1 cellular context compared by ENCODE assay signal in the genomic region with DNA sequence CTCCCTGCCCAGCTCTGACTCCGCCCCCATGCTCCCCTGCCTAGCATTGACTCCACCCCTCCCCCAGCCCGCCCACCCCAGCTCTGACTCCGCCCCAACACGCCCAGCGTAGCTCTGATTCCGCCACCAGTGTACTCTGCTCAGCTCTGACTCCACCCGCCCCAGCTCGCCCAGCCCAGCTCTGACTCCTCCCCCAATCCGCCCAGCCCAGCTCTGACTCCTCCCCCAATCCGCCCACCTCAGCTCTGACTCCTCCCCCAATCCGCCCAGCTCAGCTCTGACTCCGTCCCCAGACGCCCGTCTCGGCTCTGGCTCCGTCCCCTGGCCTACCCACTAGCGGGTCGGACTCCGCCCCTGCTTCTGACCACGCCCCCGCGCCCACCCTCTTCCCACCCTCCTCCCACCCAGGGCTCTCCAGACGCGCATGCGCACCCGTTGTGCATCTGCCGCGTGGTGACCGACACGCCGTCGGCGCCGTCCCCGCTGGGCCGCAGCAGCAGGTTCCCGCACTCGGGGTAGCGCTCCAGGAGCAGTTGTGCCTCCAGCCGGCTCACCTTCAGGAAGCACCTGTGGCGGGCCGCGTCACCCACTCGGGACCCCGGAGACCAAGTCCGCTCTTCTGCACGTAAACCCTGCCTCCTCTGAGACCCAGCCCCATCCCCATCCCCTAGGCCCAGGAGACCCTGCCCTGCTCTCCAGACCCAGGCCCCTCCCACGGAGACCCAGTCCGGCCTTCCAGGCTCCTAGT.
TF ChIP-seq lines count a peak whose summit lies in the region.

No MANE protein-coding gene starts in this region.

TF ChIP-seq in liver, 16 proteins besides CTCF, POLR2A, EP300 and RAD21 (continued from another document):
- TF ChIP-seq HNF4A (conservative IDR thresholded peaks at IDR 0.05): peak; percentile 8 to 38
- TF ChIP-seq, protein P1, sequence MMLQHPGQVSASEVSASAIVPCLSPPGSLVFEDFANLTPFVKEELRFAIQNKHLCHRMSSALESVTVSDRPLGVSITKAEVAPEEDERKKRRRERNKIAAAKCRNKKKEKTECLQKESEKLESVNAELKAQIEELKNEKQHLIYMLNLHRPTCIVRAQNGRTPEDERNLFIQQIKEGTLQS (IDR thresholded peaks at IDR 0.05): no peak
